Comparison of ENCODE assay signal across 1 cellular context in the genomic region with DNA sequence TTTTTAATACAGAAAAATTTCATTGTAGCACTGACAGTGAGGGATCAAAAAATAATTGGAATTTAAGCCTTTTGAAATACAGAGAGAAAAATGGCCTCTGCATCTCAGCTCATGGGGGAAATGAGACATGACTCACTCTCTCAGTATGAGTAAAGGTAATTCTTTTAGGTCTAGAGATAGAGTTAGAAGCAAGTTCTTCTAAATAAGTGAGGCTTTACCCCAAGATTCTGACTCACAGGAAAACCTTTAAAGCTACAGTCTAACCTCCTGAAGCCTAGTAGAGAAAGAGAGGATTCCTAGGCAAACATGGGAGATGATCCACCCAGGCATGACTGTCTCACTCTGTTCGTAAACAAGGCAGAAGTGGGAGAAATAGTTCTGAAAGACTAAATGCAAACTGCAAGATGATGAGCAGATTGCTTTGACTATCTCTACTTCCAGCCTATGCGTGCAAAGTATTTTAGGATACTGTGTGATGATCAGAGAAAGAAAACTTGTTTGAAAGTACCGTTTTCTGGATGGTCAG.
TF ChIP-seq lines count a peak whose summit lies in the region.

No MANE protein-coding gene starts in this region.

TF ChIP-seq in GM12878, 131 proteins besides CTCF, POLR2A, EP300 and RAD21 (continued from another document and continues in another):
- no peak for TF ChIP-seq SMARCA5 (IDR thresholded peaks at IDR 0.05)
- TF ChIP-seq, protein P1, sequence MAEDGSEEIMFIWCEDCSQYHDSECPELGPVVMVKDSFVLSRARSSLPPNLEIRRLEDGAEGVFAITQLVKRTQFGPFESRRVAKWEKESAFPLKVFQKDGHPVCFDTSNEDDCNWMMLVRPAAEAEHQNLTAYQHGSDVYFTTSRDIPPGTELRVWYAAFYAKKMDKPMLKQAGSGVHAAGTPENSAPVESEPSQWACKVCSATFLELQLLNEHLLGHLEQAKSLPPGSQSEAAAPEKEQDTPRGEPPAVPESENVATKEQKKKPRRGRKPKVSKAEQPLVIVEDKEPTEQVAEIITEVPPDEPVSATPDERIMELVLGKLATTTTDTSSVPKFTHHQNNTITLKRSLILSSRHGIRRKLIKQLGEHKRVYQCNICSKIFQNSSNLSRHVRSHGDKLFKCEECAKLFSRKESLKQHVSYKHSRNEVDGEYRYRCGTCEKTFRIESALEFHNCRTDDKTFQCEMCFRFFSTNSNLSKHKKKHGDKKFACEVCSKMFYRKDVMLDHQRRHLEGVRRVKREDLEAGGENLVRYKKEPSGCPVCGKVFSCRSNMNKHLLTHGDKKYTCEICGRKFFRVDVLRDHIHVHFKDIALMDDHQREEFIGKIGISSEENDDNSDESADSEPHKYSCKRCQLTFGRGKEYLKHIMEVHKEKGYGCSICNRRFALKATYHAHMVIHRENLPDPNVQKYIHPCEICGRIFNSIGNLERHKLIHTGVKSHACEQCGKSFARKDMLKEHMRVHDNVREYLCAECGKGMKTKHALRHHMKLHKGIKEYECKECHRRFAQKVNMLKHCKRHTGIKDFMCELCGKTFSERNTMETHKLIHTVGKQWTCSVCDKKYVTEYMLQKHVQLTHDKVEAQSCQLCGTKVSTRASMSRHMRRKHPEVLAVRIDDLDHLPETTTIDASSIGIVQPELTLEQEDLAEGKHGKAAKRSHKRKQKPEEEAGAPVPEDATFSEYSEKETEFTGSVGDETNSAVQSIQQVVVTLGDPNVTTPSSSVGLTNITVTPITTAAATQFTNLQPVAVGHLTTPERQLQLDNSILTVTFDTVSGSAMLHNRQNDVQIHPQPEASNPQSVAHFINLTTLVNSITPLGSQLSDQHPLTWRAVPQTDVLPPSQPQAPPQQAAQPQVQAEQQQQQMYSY (CRISPR knock-in tag; IDR thresholded peaks at IDR 0.05) = no peak
- TF ChIP-seq MEF2A (IDR thresholded peaks at IDR 0.05; ENCODE audit: insufficient read depth, low read depth, low read length) = peak; percentile 69; the same call in 1 of the 2 replicates
- TF ChIP-seq CHD1 (IDR thresholded peaks at IDR 0.05; ENCODE audit: low read depth, low read length) = no peak
- no peak for TF ChIP-seq ZNF274 (IDR thresholded peaks at IDR 0.05; ENCODE audit: insufficient read depth, insufficient read length)
- no peak for TF ChIP-seq CHD4 (IDR thresholded peaks at IDR 0.05)
- TF ChIP-seq HDAC2 (IDR thresholded peaks at IDR 0.05) = no peak
- TF ChIP-seq, protein P2, sequence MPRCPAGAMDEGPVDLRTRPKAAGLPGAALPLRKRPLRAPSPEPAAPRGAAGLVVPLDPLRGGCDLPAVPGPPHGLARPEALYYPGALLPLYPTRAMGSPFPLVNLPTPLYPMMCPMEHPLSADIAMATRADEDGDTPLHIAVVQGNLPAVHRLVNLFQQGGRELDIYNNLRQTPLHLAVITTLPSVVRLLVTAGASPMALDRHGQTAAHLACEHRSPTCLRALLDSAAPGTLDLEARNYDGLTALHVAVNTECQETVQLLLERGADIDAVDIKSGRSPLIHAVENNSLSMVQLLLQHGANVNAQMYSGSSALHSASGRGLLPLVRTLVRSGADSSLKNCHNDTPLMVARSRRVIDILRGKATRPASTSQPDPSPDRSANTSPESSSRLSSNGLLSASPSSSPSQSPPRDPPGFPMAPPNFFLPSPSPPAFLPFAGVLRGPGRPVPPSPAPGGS (IDR thresholded peaks at IDR 0.05; ENCODE audit: borderline replicate concordance, insufficient read depth, low read depth, low read length, poor library complexity, severe bottlenecking) = peak; percentile 21
- no peak for TF ChIP-seq RFX5 (IDR thresholded peaks at IDR 0.05; ENCODE audit: low read depth, low read length)
- TF ChIP-seq TCF7 (IDR thresholded peaks at IDR 0.05; ENCODE audit: borderline replicate concordance) = 0 out of 2 replicates have a peak, but pooled peaks have one; percentile 52
- no peak for TF ChIP-seq ZNF217 (IDR thresholded peaks at IDR 0.05)
- peak; percentile 90 for TF ChIP-seq CREM (IDR thresholded peaks at IDR 0.05; ENCODE audit: low read depth)
- no peak for TF ChIP-seq CBX3 (IDR thresholded peaks at IDR 0.05; ENCODE audit: borderline replicate concordance, low read depth)
- peak in 1 of 2 experiments; percentile 78; a peak in 1 of 4 replicates for TF ChIP-seq SRF (IDR thresholded peaks at IDR 0.05; ENCODE audit: low read depth in 2 of 2, low read length in 2 of 2)
- no peak for TF ChIP-seq EGR1 (IDR thresholded peaks at IDR 0.05; ENCODE audit: borderline replicate concordance in 1 of 2, low read depth in 2 of 2, low read length in 2 of 2)
- no peak for TF ChIP-seq RCOR1 (conservative IDR thresholded peaks at IDR 0.05; ENCODE audit: low read depth, low read length)
- TF ChIP-seq DPF2 (IDR thresholded peaks at IDR 0.05) = peak; percentile 92
- no peak for TF ChIP-seq NFXL1 (IDR thresholded peaks at IDR 0.05; ENCODE audit: borderline replicate concordance)
- no peak for TF ChIP-seq POU2F2 (IDR thresholded peaks at IDR 0.05; ENCODE audit: borderline replicate concordance, low read depth, low read length)
- TF ChIP-seq, protein P3, sequence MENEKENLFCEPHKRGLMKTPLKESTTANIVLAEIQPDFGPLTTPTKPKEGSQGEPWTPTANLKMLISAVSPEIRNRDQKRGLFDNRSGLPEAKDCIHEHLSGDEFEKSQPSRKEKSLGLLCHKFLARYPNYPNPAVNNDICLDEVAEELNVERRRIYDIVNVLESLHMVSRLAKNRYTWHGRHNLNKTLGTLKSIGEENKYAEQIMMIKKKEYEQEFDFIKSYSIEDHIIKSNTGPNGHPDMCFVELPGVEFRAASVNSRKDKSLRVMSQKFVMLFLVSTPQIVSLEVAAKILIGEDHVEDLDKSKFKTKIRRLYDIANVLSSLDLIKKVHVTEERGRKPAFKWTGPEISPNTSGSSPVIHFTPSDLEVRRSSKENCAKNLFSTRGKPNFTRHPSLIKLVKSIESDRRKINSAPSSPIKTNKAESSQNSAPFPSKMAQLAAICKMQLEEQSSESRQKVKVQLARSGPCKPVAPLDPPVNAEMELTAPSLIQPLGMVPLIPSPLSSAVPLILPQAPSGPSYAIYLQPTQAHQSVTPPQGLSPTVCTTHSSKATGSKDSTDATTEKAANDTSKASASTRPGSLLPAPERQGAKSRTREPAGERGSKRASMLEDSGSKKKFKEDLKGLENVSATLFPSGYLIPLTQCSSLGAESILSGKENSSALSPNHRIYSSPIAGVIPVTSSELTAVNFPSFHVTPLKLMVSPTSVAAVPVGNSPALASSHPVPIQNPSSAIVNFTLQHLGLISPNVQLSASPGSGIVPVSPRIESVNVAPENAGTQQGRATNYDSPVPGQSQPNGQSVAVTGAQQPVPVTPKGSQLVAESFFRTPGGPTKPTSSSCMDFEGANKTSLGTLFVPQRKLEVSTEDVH (IDR thresholded peaks at IDR 0.05; ENCODE audit: low read depth, partially characterized antibody) = no peak
- no peak for TF ChIP-seq MYC (IDR thresholded peaks at IDR 0.05; ENCODE audit: insufficient read depth, insufficient read length, insufficient replicate concordance, low read length, severe bottlenecking)
- TF ChIP-seq MEF2B (IDR thresholded peaks at IDR 0.05; ENCODE audit: partially characterized antibody, poor library complexity, severe bottlenecking) = no peak
- peak; percentile 73 for TF ChIP-seq GABPA (IDR thresholded peaks at IDR 0.05; ENCODE audit: low read depth)
- TF ChIP-seq FOXK2 (IDR thresholded peaks at IDR 0.05) = no peak
- no peak for TF ChIP-seq GATAD2B (conservative IDR thresholded peaks at IDR 0.05; ENCODE audit: low read depth)
- TF ChIP-seq CBFB (IDR thresholded peaks at IDR 0.05; ENCODE audit: low read depth) = 0 out of 2 replicates have a peak, but pooled peaks have one; percentile 9
- no peak for TF ChIP-seq ZNF207 (IDR thresholded peaks at IDR 0.05; ENCODE audit: borderline replicate concordance)
- TF ChIP-seq HDGF (IDR thresholded peaks at IDR 0.05) = no peak
- TF ChIP-seq, protein P4, sequence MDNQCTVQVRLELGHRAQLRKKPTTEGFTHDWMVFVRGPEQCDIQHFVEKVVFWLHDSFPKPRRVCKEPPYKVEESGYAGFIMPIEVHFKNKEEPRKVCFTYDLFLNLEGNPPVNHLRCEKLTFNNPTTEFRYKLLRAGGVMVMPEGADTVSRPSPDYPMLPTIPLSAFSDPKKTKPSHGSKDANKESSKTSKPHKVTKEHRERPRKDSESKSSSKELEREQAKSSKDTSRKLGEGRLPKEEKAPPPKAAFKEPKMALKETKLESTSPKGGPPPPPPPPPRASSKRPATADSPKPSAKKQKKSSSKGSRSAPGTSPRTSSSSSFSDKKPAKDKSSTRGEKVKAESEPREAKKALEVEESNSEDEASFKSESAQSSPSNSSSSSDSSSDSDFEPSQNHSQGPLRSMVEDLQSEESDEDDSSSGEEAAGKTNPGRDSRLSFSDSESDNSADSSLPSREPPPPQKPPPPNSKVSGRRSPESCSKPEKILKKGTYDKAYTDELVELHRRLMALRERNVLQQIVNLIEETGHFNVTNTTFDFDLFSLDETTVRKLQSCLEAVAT (IDR thresholded peaks at IDR 0.05) = no peak
- no peak for TF ChIP-seq SREBF1 (IDR thresholded peaks at IDR 0.05; ENCODE audit: low read length)
- TF ChIP-seq ESRRA (IDR thresholded peaks at IDR 0.05; ENCODE audit: low read length) = no peak
- no peak for TF ChIP-seq YBX1 (IDR thresholded peaks at IDR 0.05)
- no peak for TF ChIP-seq MYB (IDR thresholded peaks at IDR 0.05; ENCODE audit: borderline replicate concordance, low read depth, low read length)
- TF ChIP-seq ZNF384 (IDR thresholded peaks at IDR 0.05; ENCODE audit: borderline replicate concordance, low read depth, low read length) = no peak
- no peak for TF ChIP-seq TCF12 (IDR thresholded peaks at IDR 0.05; ENCODE audit: low read depth, low read length)
- peak; percentile 82 for TF ChIP-seq FOXM1 (IDR thresholded peaks at IDR 0.05; ENCODE audit: low read depth, low read length)
- TF ChIP-seq, protein P5, sequence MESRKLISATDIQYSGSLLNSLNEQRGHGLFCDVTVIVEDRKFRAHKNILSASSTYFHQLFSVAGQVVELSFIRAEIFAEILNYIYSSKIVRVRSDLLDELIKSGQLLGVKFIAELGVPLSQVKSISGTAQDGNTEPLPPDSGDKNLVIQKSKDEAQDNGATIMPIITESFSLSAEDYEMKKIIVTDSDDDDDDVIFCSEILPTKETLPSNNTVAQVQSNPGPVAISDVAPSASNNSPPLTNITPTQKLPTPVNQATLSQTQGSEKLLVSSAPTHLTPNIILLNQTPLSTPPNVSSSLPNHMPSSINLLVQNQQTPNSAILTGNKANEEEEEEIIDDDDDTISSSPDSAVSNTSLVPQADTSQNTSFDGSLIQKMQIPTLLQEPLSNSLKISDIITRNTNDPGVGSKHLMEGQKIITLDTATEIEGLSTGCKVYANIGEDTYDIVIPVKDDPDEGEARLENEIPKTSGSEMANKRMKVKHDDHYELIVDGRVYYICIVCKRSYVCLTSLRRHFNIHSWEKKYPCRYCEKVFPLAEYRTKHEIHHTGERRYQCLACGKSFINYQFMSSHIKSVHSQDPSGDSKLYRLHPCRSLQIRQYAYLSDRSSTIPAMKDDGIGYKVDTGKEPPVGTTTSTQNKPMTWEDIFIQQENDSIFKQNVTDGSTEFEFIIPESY (IDR thresholded peaks at IDR 0.05) = no peak
- no peak for TF ChIP-seq SMAD1 (IDR thresholded peaks at IDR 0.05; ENCODE audit: low read depth, partially characterized antibody)
- peak; percentile 86 for TF ChIP-seq JUND (IDR thresholded peaks at IDR 0.05; ENCODE audit: low read depth, low read length)
- no peak for TF ChIP-seq NBN (IDR thresholded peaks at IDR 0.05)
- no peak for TF ChIP-seq SMC3 (IDR thresholded peaks at IDR 0.05; ENCODE audit: borderline replicate concordance, low read length)
- peak; percentile 52; the same call in 1 of the 2 replicates for TF ChIP-seq RELB (IDR thresholded peaks at IDR 0.05; ENCODE audit: low read depth)
- TF ChIP-seq NR2C1 (IDR thresholded peaks at IDR 0.05) = no peak
- TF ChIP-seq BCLAF1 (IDR thresholded peaks at IDR 0.05) = no peak
- no peak for TF ChIP-seq NR2F1 (conservative IDR thresholded peaks at IDR 0.05)
- TF ChIP-seq BRCA1 (IDR thresholded peaks at IDR 0.05; ENCODE audit: low read depth, low read length) = no peak
- TF ChIP-seq RELA (IDR thresholded peaks at IDR 0.05; ENCODE audit: borderline replicate concordance, partially characterized antibody) = no peak
- TF ChIP-seq BACH1 (IDR thresholded peaks at IDR 0.05; ENCODE audit: borderline replicate concordance) = peak; percentile 52; the same call in 1 of the 2 replicates
- TF ChIP-seq SMAD5 (IDR thresholded peaks at IDR 0.05; ENCODE audit: low read depth) = no peak
- TF ChIP-seq RAD51 (IDR thresholded peaks at IDR 0.05) = no peak
- no peak for TF ChIP-seq PAX8 (IDR thresholded peaks at IDR 0.05)
- no peak for TF ChIP-seq NR2C2 (IDR thresholded peaks at IDR 0.05; ENCODE audit: borderline replicate concordance, control insufficient read depth, insufficient read length, low read depth)
